ENCODE assay signal across 16 cellular contexts in genomic region chr3:195009607-195010006, GRCh38.
"Had no signal": no experiment of that assay in that cellular context is flagged by ENCODE, and none has a peak within 500 bp of the region (broad histone marks: within the 10 kb centered on the region; RNA-seq: fewer than 3 reads in every experiment).

No MANE protein-coding gene starts in this region.

- DNase-seq: activated CD4-positive, alpha-beta T cell treated with anti-CD3 and anti-CD28 coated beads, Interleukin-2, amount 50 U/mL, for 48 hours; activated naive CD4-positive, alpha-beta T cell treated with anti-CD3 and anti-CD28 coated beads, Interleukin-2, amount 50 U/mL, for 16 hours; adrenal gland; heart left ventricle; immature natural killer cell; nephron progenitor cell; occipital lobe; small intestine; T-helper 2 cell had no signal

- H3K27ac Mint-ChIP-seq: activated T-helper 2 cell treated with anti-CD3 and anti-CD28 coated beads, Interferon-gamma antibody, Interleukin-2, Interleukin-4, amounts not matched to agents 10 μg/mL and 5 μg/mL and 100 μg/mL, durations not matched to agents 14 hours and 24 hours and 36 hours; endodermal cell; immature natural killer cell; nephron progenitor cell; progenitor cell of endocrine pancreas; stimulated activated naive CD8-positive, alpha-beta T cell treated with anti-CD3 and anti-CD28 coated beads, Interleukin-15, Interleukin-2, amounts not matched to agents 100 ng/mL and 50 ng/mL, for 24 hours; type B pancreatic cell had no signal

- H3K36me3 Mint-ChIP-seq: immature natural killer cell, type B pancreatic cell had no signal

- H3K4me3 Mint-ChIP-seq: endodermal cell; immature natural killer cell; nephron progenitor cell; stimulated activated naive CD8-positive, alpha-beta T cell treated with anti-CD3 and anti-CD28 coated beads, Interleukin-15, Interleukin-2, amounts not matched to agents 100 ng/mL and 50 ng/mL, for 24 hours; type B pancreatic cell had no signal

- FAIRE-seq: frontal cortex, small intestine had no signal

- ATAC-seq: activated CD4-positive, CD25-positive, alpha-beta regulatory T cell treated with anti-CD3 and anti-CD28 coated beads, Interleukin-2, amount 50 U/mL, for 24 hours; heart left ventricle had no signal

- H3K9me3 Mint-ChIP-seq: activated T-helper 2 cell treated with anti-CD3 and anti-CD28 coated beads, Interferon-gamma antibody, Interleukin-2, Interleukin-4, amounts not matched to agents 10 μg/mL and 5 μg/mL and 100 μg/mL, durations not matched to agents 14 hours and 24 hours and 36 hours; immature natural killer cell; stimulated activated naive CD8-positive, alpha-beta T cell treated with anti-CD3 and anti-CD28 coated beads, Interleukin-15, Interleukin-2, amounts not matched to agents 100 ng/mL and 50 ng/mL, for 24 hours had no signal
